Comparison of ENCODE assay signal across 8 cellular contexts in genomic region chr5:72508241-72509170, GRCh38. TPM values are rescaled to one million over a fixed set of nuclear protein-coding genes. Genes with fewer than 3 reads are reported as not detected.
DNase-seq lines count a peak whose midpoint lies in the region; ATAC-seq and TF ChIP-seq lines count a peak whose summit lies in the region.

No MANE protein-coding gene starts in this region.

- no peak overlapping the region for H3K27ac Mint-ChIP-seq in CD8-positive, alpha-beta memory T cell

- H3K9me3 ChIP-seq in sigmoid colon: no peaks in the 10 kb centered on the region
- no peaks in the 10 kb centered on the region for H3K9me3 ChIP-seq in effector memory CD4-positive, alpha-beta T cell (ENCODE audit: control insufficient read depth, low read length)
- no peaks in the 10 kb centered on the region for H3K9me3 ChIP-seq in CD8-positive, alpha-beta memory T cell (ENCODE audit: low read length)

- H3K4me1 Mint-ChIP-seq in CD8-positive, alpha-beta memory T cell: no peaks in the 10 kb centered on the region

- CTCF ChIA-PET in CD8-positive, alpha-beta memory T cell (lab: Charles Lee): no interaction called here

- TF ChIP-seq CTCF in sigmoid colon (IDR thresholded peaks at IDR 0.05): no peak

- 93 to 95% methylated on average over 8 of the region's 8 CpGs for WGBS in sigmoid colon, 2 donors

- peak overlapping the region; percentile 19 to 66 (median 58) for H3K27ac ChIP-seq in sigmoid colon
- H3K27ac ChIP-seq in effector memory CD4-positive, alpha-beta T cell (ENCODE audit: insufficient read depth, low read length, poor library complexity, severe bottlenecking): no peak overlapping the region
- no peak overlapping the region for H3K27ac ChIP-seq in CD8-positive, alpha-beta memory T cell (ENCODE audit: low read depth, low read length)

- peak; percentile 66 for DNase-seq in SKM-1 (lab: John Stamatoyannopoulos, UW; ENCODE audit: unreplicated experiment)
- no peak for DNase-seq in sigmoid colon
- DNase-seq in effector memory CD4-positive, alpha-beta T cell: no peak
- no peak for DNase-seq in NCI-H524 (lab: John Stamatoyannopoulos, UW)
- DNase-seq in foreskin melanocyte: no peak
- DNase-seq in CD8-positive, alpha-beta memory T cell: no peak

- no peak overlapping the region for H3K4me3 ChIP-seq in sigmoid colon
- H3K4me3 ChIP-seq in effector memory CD4-positive, alpha-beta T cell (ENCODE audit: insufficient read depth, low read depth, low read length, poor library complexity, severe bottlenecking): no peak overlapping the region
- no peak overlapping the region for H3K4me3 ChIP-seq in CD8-positive, alpha-beta memory T cell (ENCODE audit: low read length)

- TF ChIP-seq EP300 in sigmoid colon (IDR thresholded peaks at IDR 0.05): no peak

- no peak overlapping the region for H3K4me3 Mint-ChIP-seq in CD8-positive, alpha-beta memory T cell

- H3K4me1 ChIP-seq in sigmoid colon: peaks cover 0 to 68% (median 46%) of the 10 kb centered on the region in 4 donors
- H3K4me1 ChIP-seq in effector memory CD4-positive, alpha-beta T cell (ENCODE audit: control insufficient read depth, insufficient read depth, low read length, poor library complexity, severe bottlenecking): no peaks in the 10 kb centered on the region
- no peaks in the 10 kb centered on the region for H3K4me1 ChIP-seq in CD8-positive, alpha-beta memory T cell (ENCODE audit: insufficient read depth, low read length)

- intact Hi-C loops in sigmoid colon (cut with DNase I): no loop called here

- no peak for TF ChIP-seq POLR2A in sigmoid colon (IDR thresholded peaks at IDR 0.05)

- H3K27me3 Mint-ChIP-seq in CD8-positive, alpha-beta memory T cell: peaks cover 9 to 16% of the 10 kb centered on the region in 2 donors

- ATAC-seq in GM19043 (IDR thresholded peaks at IDR 0.05; ENCODE audit: low read depth, unreplicated experiment) (peak; percentile 93), HG02938 (IDR thresholded peaks at IDR 0.05; ENCODE audit: unreplicated experiment) (peak; percentile 91)

- H3K36me3 Mint-ChIP-seq in CD8-positive, alpha-beta memory T cell: no peaks in the 10 kb centered on the region

- no peaks in the 10 kb centered on the region for H3K36me3 ChIP-seq in sigmoid colon
- no peaks in the 10 kb centered on the region for H3K36me3 ChIP-seq in effector memory CD4-positive, alpha-beta T cell (ENCODE audit: control insufficient read depth, insufficient read depth, low read length)
- no peaks in the 10 kb centered on the region for H3K36me3 ChIP-seq in CD8-positive, alpha-beta memory T cell (ENCODE audit: insufficient read depth, low read length)

- H3K9me3 Mint-ChIP-seq in CD8-positive, alpha-beta memory T cell: no peaks in the 10 kb centered on the region

- H3K27me3 ChIP-seq in sigmoid colon: no peaks in the 10 kb centered on the region
- no peaks in the 10 kb centered on the region for H3K27me3 ChIP-seq in effector memory CD4-positive, alpha-beta T cell (replicated peaks; ENCODE audit: control insufficient read depth, insufficient read depth, low read length, poor library complexity, severe bottlenecking)
- no peaks in the 10 kb centered on the region for H3K27me3 ChIP-seq in CD8-positive, alpha-beta memory T cell (ENCODE audit: insufficient read depth, low read length, poor library complexity, severe bottlenecking)

- POLR2A ChIA-PET in CD8-positive, alpha-beta memory T cell (lab: Charles Lee): no interaction called here

RNA-seq across cellular contexts. Expression of gene ZNF366, which starts 1.3 kb away (rescaled TPM):
- total RNA-seq in sigmoid colon: 1 to 10 TPM; 1.8 to 3.9 (median 2.0) TPM
- 1 to 10 TPM in 1 of 3 donors, under 1 TPM in 2; 0.46 to 1.6 (median 0.60) TPM for polyA plus RNA-seq in sigmoid colon
- not detected for total RNA-seq in CD8-positive, alpha-beta memory T cell
- polyA plus RNA-seq in CD8-positive, alpha-beta memory T cell: not detected

Comparison
In these comparisons a context has a peak if more than half of its experiments do, and no peak if none do; other contexts are left out.
1. H3K27ac ChIP-seq: peak in sigmoid colon (4 of 4); none in effector memory CD4-positive, alpha-beta T cell (single experiment) and CD8-positive, alpha-beta memory T cell (single experiment).